ENCODE assay signal across 17 cellular contexts in genomic region chr16:23903001-23903414, GRCh38.
A peak's percentile ranks its signal among the peaks of the same experiment; 100 is the strongest.
DNase-seq lines count a peak whose midpoint lies in the region; ATAC-seq and TF ChIP-seq lines count a peak whose summit lies in the region.
"Had no signal": no experiment of that assay in that cellular context is flagged by ENCODE, and none has a peak within 500 bp of the region (broad histone marks: within the 10 kb centered on the region; RNA-seq: fewer than 3 reads in every experiment).

No MANE protein-coding gene starts in this region.

- peak overlapping the region; percentile 15 for H3K27ac Mint-ChIP-seq in CD4-positive, alpha-beta T cell
- H3K27ac Mint-ChIP-seq in WTC11 (peak overlapping the region; percentile 24; the same call in 1 of the 2 replicates), memory B cell (peak overlapping the region; percentile 76)
- H3K27ac Mint-ChIP-seq: nephron had no signal

- in situ Hi-C loops in KBM-7 (cut with MboI; ENCODE audit: low pct_unique_long_range_greater_than_20kb, low sequenced_read_pairs) = no loop called here

- H3K4me3 Mint-ChIP-seq in CD4-positive, alpha-beta T cell = no peak overlapping the region
- H3K4me3 Mint-ChIP-seq in WTC11 = no peak overlapping the region
- peak overlapping the region; percentile 54 for H3K4me3 Mint-ChIP-seq in memory B cell
- H3K4me3 Mint-ChIP-seq: nephron had no signal

- peaks cover 85% of the 10 kb centered on the region for H3K4me1 Mint-ChIP-seq in CD4-positive, alpha-beta T cell (ENCODE audit: low read depth)
- H3K4me1 Mint-ChIP-seq in WTC11 (peaks cover 36% of the 10 kb centered on the region), memory B cell (peaks cover 76% of the 10 kb centered on the region)

- H3K27me3 ChIP-seq in CD4-positive, alpha-beta T cell (ENCODE audit: control insufficient read depth, insufficient read depth, low read length) = no peaks in the 10 kb centered on the region
- H3K27me3 ChIP-seq: esophagus squamous epithelium, tibial nerve had no signal

- no peaks in the 10 kb centered on the region for H3K36me3 Mint-ChIP-seq in CD4-positive, alpha-beta T cell (ENCODE audit: low read depth)
- H3K36me3 Mint-ChIP-seq in WTC11 (no peaks in the 10 kb centered on the region), memory B cell (peaks cover 23% of the 10 kb centered on the region)

- no peak for DNase-seq in CD4-positive, alpha-beta T cell
- DNase-seq in KBM-7 = peak; percentile 81
- no peak for DNase-seq in WTC11 (ENCODE audit: low spot score)
- DNase-seq in memory B cell (ENCODE audit: low spot score in 2 of 2) = no peak
- no peak for DNase-seq in 8988T
- DNase-seq in NCI-H187 treated with DMSO at 0.1 percent for 48 hours (lab: John Stamatoyannopoulos, UW) = no peak
- no peak for DNase-seq in putamen (ENCODE audit: low spot score)
- DNase-seq: esophagus squamous epithelium; left ventricle myocardium inferior; NCI-H1105 treated with DMSO at 0.1 percent for 48 hours; NCI-H345; SK-N-SH; stimulated activated CD8-positive, alpha-beta memory T cell treated with anti-CD3 and anti-CD28 coated beads, Interleukin-4, amount 100 ng/mL, for 48 hours had no signal

- no peak for ATAC-seq in CD4-positive, alpha-beta T cell (ENCODE audit: poor library complexity)
- ATAC-seq in WTC11 (no peak), memory B cell (ENCODE audit: low read depth) (no peak), GM19455 (IDR thresholded peaks at IDR 0.05; ENCODE audit: unreplicated experiment) (no peak)

- CTCF ChIA-PET in CD4-positive, alpha-beta T cell (lab: Charles Lee) = interaction anchor here (1.0 kb wide), 2 partner anchors 25 to 28 kb away, joined by 3 read pairs; no protein-coding TSS in a partner anchor
- CTCF ChIA-PET in WTC11 (lab: Charles Lee) = interaction anchor here (1.2 to 1.4 kb wide), 3 partner anchors 26 to 133 kb away, joined by 3 to 9 read pairs (median 3); no protein-coding TSS in a partner anchor

- no peaks in the 10 kb centered on the region for H3K9me3 Mint-ChIP-seq in CD4-positive, alpha-beta T cell
- no peaks in the 10 kb centered on the region for H3K9me3 Mint-ChIP-seq in WTC11
- peaks cover 1% of the 10 kb centered on the region for H3K9me3 Mint-ChIP-seq in memory B cell
- H3K9me3 Mint-ChIP-seq: nephron had no signal

- TF ChIP-seq CTCF in CD4-positive, alpha-beta T cell (IDR thresholded peaks at IDR 0.05) = no peak
- TF ChIP-seq CTCF in WTC11 (IDR thresholded peaks at IDR 0.05) = no peak

- H3K27me3 Mint-ChIP-seq in CD4-positive, alpha-beta T cell = no peaks in the 10 kb centered on the region
- H3K27me3 Mint-ChIP-seq in WTC11 (ENCODE audit: low read depth) = no peaks in the 10 kb centered on the region; the same call in 1 of the 2 replicates
- no peaks in the 10 kb centered on the region for H3K27me3 Mint-ChIP-seq in memory B cell

- POLR2A ChIA-PET in CD4-positive, alpha-beta T cell (lab: Charles Lee) = interaction anchor here (1.0 to 1.1 kb wide), 2 partner anchors 11 to 33 kb away, joined by 3 read pairs; no protein-coding TSS in a partner anchor
- POLR2A ChIA-PET in WTC11 (lab: Charles Lee) = interaction anchor here (0.6 kb wide), 1 partner anchor 1721 kb away, joined by 3 read pairs; no protein-coding TSS in a partner anchor

- intact Hi-C loops in CD4-positive, alpha-beta T cell (cut with DNase I, micrococcal nuclease) = loop anchor here in 1 of 2 experiments (10.0 kb wide), 1 partner anchor 52 kb away; no protein-coding TSS in a partner anchor

- no peaks in the 10 kb centered on the region for H3K9me3 ChIP-seq in CD4-positive, alpha-beta T cell (ENCODE audit: control insufficient read depth, low read length)
- H3K9me3 ChIP-seq: esophagus squamous epithelium, left ventricle myocardium inferior, SK-N-SH, tibial nerve had no signal

- no peak overlapping the region for H3K27ac ChIP-seq in CD4-positive, alpha-beta T cell (ENCODE audit: low read depth, low read length)
- H3K27ac ChIP-seq: C4-2B, esophagus squamous epithelium, left ventricle myocardium inferior, tibial nerve had no signal

TF ChIP-seq in WTC11, 78 proteins besides CTCF, POLR2A, EP300 and RAD21:
- TF ChIP-seq CREB1 (CRISPR knock-in tag; IDR thresholded peaks at IDR 0.05) (no peak), IRF2 (CRISPR knock-in tag; IDR thresholded peaks at IDR 0.05; ENCODE audit: borderline replicate concordance, low read depth) (no peak), NR2C2 (CRISPR knock-in tag; IDR thresholded peaks at IDR 0.05) (no peak), GABPB1 (CRISPR knock-in tag; IDR thresholded peaks at IDR 0.05) (no peak), KAT7 (CRISPR knock-in tag; IDR thresholded peaks at IDR 0.05; ENCODE audit: borderline replicate concordance) (no peak), ZBTB21 (CRISPR knock-in tag; IDR thresholded peaks at IDR 0.05; ENCODE audit: borderline replicate concordance) (no peak), EMX1 (CRISPR knock-in tag; IDR thresholded peaks at IDR 0.05) (no peak), ZNF416 (CRISPR knock-in tag; IDR thresholded peaks at IDR 0.05) (no peak)
- TF ChIP-seq, protein P1, sequence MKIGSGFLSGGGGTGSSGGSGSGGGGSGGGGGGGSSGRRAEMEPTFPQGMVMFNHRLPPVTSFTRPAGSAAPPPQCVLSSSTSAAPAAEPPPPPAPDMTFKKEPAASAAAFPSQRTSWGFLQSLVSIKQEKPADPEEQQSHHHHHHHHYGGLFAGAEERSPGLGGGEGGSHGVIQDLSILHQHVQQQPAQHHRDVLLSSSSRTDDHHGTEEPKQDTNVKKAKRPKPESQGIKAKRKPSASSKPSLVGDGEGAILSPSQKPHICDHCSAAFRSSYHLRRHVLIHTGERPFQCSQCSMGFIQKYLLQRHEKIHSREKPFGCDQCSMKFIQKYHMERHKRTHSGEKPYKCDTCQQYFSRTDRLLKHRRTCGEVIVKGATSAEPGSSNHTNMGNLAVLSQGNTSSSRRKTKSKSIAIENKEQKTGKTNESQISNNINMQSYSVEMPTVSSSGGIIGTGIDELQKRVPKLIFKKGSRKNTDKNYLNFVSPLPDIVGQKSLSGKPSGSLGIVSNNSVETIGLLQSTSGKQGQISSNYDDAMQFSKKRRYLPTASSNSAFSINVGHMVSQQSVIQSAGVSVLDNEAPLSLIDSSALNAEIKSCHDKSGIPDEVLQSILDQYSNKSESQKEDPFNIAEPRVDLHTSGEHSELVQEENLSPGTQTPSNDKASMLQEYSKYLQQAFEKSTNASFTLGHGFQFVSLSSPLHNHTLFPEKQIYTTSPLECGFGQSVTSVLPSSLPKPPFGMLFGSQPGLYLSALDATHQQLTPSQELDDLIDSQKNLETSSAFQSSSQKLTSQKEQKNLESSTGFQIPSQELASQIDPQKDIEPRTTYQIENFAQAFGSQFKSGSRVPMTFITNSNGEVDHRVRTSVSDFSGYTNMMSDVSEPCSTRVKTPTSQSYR (CRISPR knock-in tag; IDR thresholded peaks at IDR 0.05) = no peak
- TF ChIP-seq, protein P2, sequence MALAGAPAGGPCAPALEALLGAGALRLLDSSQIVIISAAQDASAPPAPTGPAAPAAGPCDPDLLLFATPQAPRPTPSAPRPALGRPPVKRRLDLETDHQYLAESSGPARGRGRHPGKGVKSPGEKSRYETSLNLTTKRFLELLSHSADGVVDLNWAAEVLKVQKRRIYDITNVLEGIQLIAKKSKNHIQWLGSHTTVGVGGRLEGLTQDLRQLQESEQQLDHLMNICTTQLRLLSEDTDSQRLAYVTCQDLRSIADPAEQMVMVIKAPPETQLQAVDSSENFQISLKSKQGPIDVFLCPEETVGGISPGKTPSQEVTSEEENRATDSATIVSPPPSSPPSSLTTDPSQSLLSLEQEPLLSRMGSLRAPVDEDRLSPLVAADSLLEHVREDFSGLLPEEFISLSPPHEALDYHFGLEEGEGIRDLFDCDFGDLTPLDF (CRISPR knock-in tag; IDR thresholded peaks at IDR 0.05) = no peak

Comparison
In these comparisons a context has a peak if more than half of its experiments do, and no peak if none do; other contexts are left out.
1. H3K27ac Mint-ChIP-seq: peak in every context shown above with its lines; median percentile 76 in memory B cell; 24 in WTC11; 15 in CD4-positive, alpha-beta T cell.